In genomic region chr10:86182150-86182549, GRCh38 we compare ENCODE assay signal across 21 cellular contexts.
DNase-seq lines count a peak whose midpoint lies in the region; ATAC-seq and TF ChIP-seq lines count a peak whose summit lies in the region.
"Had no signal": no experiment of that assay in that cellular context is flagged by ENCODE, and none has a peak within 500 bp of the region (broad histone marks: within the 10 kb centered on the region; RNA-seq: fewer than 3 reads in every experiment).

No MANE protein-coding gene starts in this region.

- H3K27ac ChIP-seq in heart right ventricle (no peak overlapping the region), cingulate gyrus (ENCODE audit: low read depth, low read length) (peak overlapping the region; percentile 75), upper lobe of left lung (no peak overlapping the region), prostate gland (no peak overlapping the region)
- H3K27ac ChIP-seq: C4-2B, cardiac muscle cell, gastrocnemius medialis had no signal

- TF ChIP-seq EP300 in upper lobe of left lung (IDR thresholded peaks at IDR 0.05) = no peak

- 70 to 81% methylated on average over 13 of the region's 13 CpGs for WGBS in heart right ventricle, 2 donors
- WGBS in upper lobe of left lung, 2 donors = 78 to 82% methylated on average over 7 to 13 of the region's 13 CpGs
- 60% methylated on average over 13 of the region's 13 CpGs for WGBS in prostate gland

- intact Hi-C loops in cardiac septum (cut with DNase I) = no loop called here
- intact Hi-C loops in heart right ventricle (cut with DNase I) = no loop called here
- intact Hi-C loops in prostate gland (cut with DNase I) = no loop called here

- H3K27me3 ChIP-seq in heart right ventricle = peaks cover 0 to 7% (median 0%) of the 10 kb centered on the region in 7 donors
- H3K27me3 ChIP-seq in upper lobe of left lung = no peaks in the 10 kb centered on the region
- no peaks in the 10 kb centered on the region for H3K27me3 ChIP-seq in prostate gland (replicated peaks; ENCODE audit: insufficient read depth)
- H3K27me3 ChIP-seq: cardiac muscle cell, MG63 had no signal

- TF ChIP-seq POLR2A in upper lobe of left lung (IDR thresholded peaks at IDR 0.05) = no peak
- no peak for TF ChIP-seq POLR2A in prostate gland (IDR thresholded peaks at IDR 0.05)

- H3K36me3 ChIP-seq in heart right ventricle = no peaks in the 10 kb centered on the region
- no peaks in the 10 kb centered on the region for H3K36me3 ChIP-seq in upper lobe of left lung
- H3K36me3 ChIP-seq in prostate gland = no peaks in the 10 kb centered on the region
- H3K36me3 ChIP-seq: cardiac muscle cell, gastrocnemius medialis, MG63 had no signal

- no peak for TF ChIP-seq CTCF in heart right ventricle (IDR thresholded peaks at IDR 0.05)
- no peak for TF ChIP-seq CTCF in upper lobe of left lung (IDR thresholded peaks at IDR 0.05)
- no peak for TF ChIP-seq CTCF in prostate gland (IDR thresholded peaks at IDR 0.05)

- H3K4me1 ChIP-seq in heart right ventricle (no peaks in the 10 kb centered on the region), upper lobe of left lung (no peaks in the 10 kb centered on the region), prostate gland (replicated peaks) (no peaks in the 10 kb centered on the region)
- H3K4me1 ChIP-seq: gastrocnemius medialis had no signal

- H3K9me3 ChIP-seq in heart right ventricle (peaks cover 0 to 14% (median 0%) of the 10 kb centered on the region in 11 donors), upper lobe of left lung (peaks cover 0 to 2% (median 0%) of the 10 kb centered on the region in 4 donors), prostate gland (no peaks in the 10 kb centered on the region)
- H3K9me3 ChIP-seq: gastrocnemius medialis, MG63 had no signal

- H3K4me3 ChIP-seq in heart right ventricle = no peak overlapping the region
- H3K4me3 ChIP-seq in upper lobe of left lung = no peak overlapping the region
- no peak overlapping the region for H3K4me3 ChIP-seq in prostate gland
- H3K4me3 ChIP-seq: cardiac muscle cell, gastrocnemius medialis, MG63 had no signal

- no peak for ATAC-seq in heart right ventricle
- ATAC-seq in upper lobe of left lung (ENCODE audit: low FRiP score in 2 of 2) = no peak
- no peak for ATAC-seq in HG03378 (IDR thresholded peaks at IDR 0.05; ENCODE audit: unreplicated experiment)
- ATAC-seq: activated T-helper 17 cell treated with anti-CD3 and anti-CD28 coated beads, Interleukin-2, amount 50 U/mL, for 72 hours; esophagus mucosa; gastrocnemius medialis; left colon had no signal

- DNase-seq in cardiac septum (ENCODE audit: low spot score) (peak; percentile 63), heart right ventricle (no peak), midbrain (lab: John Stamatoyannopoulos, UW) (peak; percentile 89), upper lobe of left lung (peak; percentile 9 to 59), NCI-H2227 treated with DMSO at 0.1 percent for 48 hours (lab: John Stamatoyannopoulos, UW) (no peak), prostate gland (ENCODE audit: low spot score) (no peak)
- DNase-seq: activated CD4-positive, alpha-beta T cell treated with anti-CD3 and anti-CD28 coated beads, Interleukin-2, amount 10 ng/mL, durations not matched to agents 24 days and 14 days; effector CD4-positive, alpha-beta T cell; gastrocnemius medialis; left colon; MG63; NCI-H1436; NCI-H526; Right ventricle myocardium superior; stimulated activated CD8-positive, alpha-beta memory T cell treated with anti-CD3 and anti-CD28 coated beads, Interleukin-4, amount 100 ng/mL, for 48 hours had no signal

Comparison
In these comparisons a context has a peak if more than half of its experiments do, and no peak if none do; other contexts are left out.
1. DNase-seq: peak in cardiac septum (single experiment), midbrain (single experiment) and upper lobe of left lung (2 of 2); none in heart right ventricle (0 of 2), NCI-H2227 treated with DMSO at 0.1 percent for 48 hours (single experiment) and prostate gland (single experiment).